Comparison of ENCODE assay signal across 1 cellular context in genomic region chr2:170715062-170715931, GRCh38.
TF ChIP-seq lines count a peak whose summit lies in the region.

Gene SP5, plus strand, starts transcription at chr2:170715337. Its CDS starts 176 bp downstream, at chr2:170715513.

TF ChIP-seq in HepG2, 621 proteins besides CTCF, POLR2A, EP300 and RAD21 (continued from another document and continues in another):
- TF ChIP-seq, protein P1, sequence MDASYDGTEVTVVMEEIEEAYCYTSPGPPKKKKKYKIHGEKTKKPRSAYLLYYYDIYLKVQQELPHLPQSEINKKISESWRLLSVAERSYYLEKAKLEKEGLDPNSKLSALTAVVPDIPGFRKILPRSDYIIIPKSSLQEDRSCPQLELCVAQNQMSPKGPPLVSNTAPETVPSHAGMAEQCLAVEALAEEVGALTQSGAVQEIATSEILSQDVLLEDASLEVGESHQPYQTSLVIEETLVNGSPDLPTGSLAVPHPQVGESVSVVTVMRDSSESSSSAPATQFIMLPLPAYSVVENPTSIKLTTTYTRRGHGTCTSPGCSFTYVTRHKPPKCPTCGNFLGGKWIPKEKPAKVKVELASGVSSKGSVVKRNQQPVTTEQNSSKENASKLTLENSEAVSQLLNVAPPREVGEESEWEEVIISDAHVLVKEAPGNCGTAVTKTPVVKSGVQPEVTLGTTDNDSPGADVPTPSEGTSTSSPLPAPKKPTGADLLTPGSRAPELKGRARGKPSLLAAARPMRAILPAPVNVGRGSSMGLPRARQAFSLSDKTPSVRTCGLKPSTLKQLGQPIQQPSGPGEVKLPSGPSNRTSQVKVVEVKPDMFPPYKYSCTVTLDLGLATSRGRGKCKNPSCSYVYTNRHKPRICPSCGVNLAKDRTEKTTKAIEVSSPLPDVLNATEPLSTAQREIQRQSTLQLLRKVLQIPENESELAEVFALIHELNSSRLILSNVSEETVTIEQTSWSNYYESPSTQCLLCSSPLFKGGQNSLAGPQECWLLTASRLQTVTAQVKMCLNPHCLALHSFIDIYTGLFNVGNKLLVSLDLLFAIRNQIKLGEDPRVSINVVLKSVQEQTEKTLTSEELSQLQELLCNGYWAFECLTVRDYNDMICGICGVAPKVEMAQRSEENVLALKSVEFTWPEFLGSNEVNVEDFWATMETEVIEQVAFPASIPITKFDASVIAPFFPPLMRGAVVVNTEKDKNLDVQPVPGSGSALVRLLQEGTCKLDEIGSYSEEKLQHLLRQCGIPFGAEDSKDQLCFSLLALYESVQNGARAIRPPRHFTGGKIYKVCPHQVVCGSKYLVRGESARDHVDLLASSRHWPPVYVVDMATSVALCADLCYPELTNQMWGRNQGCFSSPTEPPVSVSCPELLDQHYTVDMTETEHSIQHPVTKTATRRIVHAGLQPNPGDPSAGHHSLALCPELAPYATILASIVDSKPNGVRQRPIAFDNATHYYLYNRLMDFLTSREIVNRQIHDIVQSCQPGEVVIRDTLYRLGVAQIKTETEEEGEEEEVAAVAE (CRISPR knock-in tag; IDR thresholded peaks at IDR 0.05; ENCODE audit: borderline replicate concordance) = no peak
- TF ChIP-seq, protein P2, sequence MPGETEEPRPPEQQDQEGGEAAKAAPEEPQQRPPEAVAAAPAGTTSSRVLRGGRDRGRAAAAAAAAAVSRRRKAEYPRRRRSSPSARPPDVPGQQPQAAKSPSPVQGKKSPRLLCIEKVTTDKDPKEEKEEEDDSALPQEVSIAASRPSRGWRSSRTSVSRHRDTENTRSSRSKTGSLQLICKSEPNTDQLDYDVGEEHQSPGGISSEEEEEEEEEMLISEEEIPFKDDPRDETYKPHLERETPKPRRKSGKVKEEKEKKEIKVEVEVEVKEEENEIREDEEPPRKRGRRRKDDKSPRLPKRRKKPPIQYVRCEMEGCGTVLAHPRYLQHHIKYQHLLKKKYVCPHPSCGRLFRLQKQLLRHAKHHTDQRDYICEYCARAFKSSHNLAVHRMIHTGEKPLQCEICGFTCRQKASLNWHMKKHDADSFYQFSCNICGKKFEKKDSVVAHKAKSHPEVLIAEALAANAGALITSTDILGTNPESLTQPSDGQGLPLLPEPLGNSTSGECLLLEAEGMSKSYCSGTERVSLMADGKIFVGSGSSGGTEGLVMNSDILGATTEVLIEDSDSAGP (CRISPR knock-in tag; IDR thresholded peaks at IDR 0.05; ENCODE audit: borderline replicate concordance) = peak; percentile 92
- no peak; the same call in 1 of the 2 replicates for TF ChIP-seq ZNF430 (CRISPR knock-in tag; IDR thresholded peaks at IDR 0.05)
- TF ChIP-seq ZNF496 (CRISPR knock-in tag; IDR thresholded peaks at IDR 0.05; ENCODE audit: insufficient replicate concordance) = no peak
- peak; percentile 59 for TF ChIP-seq ZNF547 (CRISPR knock-in tag; IDR thresholded peaks at IDR 0.05)
- no peak for TF ChIP-seq HNF4G (IDR thresholded peaks at IDR 0.05; ENCODE audit: borderline replicate concordance, low read depth, low read length)
- TF ChIP-seq HNF4G (CRISPR knock-in tag; IDR thresholded peaks at IDR 0.05; ENCODE audit: borderline replicate concordance, low read depth) = no peak
- TF ChIP-seq TBP (CRISPR knock-in tag; IDR thresholded peaks at IDR 0.05) = no peak
- TF ChIP-seq SALL1 (CRISPR knock-in tag; IDR thresholded peaks at IDR 0.05) = peak; percentile 91
- no peak; the same call in 1 of the 2 replicates for TF ChIP-seq GTF2F1 (IDR thresholded peaks at IDR 0.05; ENCODE audit: low read length)
- TF ChIP-seq POGK (CRISPR knock-in tag; conservative IDR thresholded peaks at IDR 0.05) = peak; percentile 28; the same call in 1 of the 2 replicates
- peak; percentile 73; the same call in 1 of the 2 replicates for TF ChIP-seq PAF1 (CRISPR knock-in tag; IDR thresholded peaks at IDR 0.05)
- no peak for TF ChIP-seq TRAFD1 (CRISPR knock-in tag; IDR thresholded peaks at IDR 0.05; ENCODE audit: borderline replicate concordance)
- TF ChIP-seq ZBTB3 (CRISPR knock-in tag; IDR thresholded peaks at IDR 0.05; ENCODE audit: borderline replicate concordance, low read depth) = peak; percentile 87; the same call in 1 of the 2 replicates
- TF ChIP-seq, protein P3, sequence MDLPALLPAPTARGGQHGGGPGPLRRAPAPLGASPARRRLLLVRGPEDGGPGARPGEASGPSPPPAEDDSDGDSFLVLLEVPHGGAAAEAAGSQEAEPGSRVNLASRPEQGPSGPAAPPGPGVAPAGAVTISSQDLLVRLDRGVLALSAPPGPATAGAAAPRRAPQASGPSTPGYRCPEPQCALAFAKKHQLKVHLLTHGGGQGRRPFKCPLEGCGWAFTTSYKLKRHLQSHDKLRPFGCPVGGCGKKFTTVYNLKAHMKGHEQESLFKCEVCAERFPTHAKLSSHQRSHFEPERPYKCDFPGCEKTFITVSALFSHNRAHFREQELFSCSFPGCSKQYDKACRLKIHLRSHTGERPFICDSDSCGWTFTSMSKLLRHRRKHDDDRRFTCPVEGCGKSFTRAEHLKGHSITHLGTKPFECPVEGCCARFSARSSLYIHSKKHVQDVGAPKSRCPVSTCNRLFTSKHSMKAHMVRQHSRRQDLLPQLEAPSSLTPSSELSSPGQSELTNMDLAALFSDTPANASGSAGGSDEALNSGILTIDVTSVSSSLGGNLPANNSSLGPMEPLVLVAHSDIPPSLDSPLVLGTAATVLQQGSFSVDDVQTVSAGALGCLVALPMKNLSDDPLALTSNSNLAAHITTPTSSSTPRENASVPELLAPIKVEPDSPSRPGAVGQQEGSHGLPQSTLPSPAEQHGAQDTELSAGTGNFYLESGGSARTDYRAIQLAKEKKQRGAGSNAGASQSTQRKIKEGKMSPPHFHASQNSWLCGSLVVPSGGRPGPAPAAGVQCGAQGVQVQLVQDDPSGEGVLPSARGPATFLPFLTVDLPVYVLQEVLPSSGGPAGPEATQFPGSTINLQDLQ (CRISPR knock-in tag; IDR thresholded peaks at IDR 0.05) = peak; percentile 88
- TF ChIP-seq ZNF10 (CRISPR knock-in tag; IDR thresholded peaks at IDR 0.05; ENCODE audit: borderline replicate concordance, low read depth) = no peak
- TF ChIP-seq CHD2 (IDR thresholded peaks at IDR 0.05; ENCODE audit: low read depth, low read length) = peak; percentile 19; the same call in 1 of the 2 replicates
- TF ChIP-seq MXD4 (CRISPR knock-in tag; IDR thresholded peaks at IDR 0.05) = no peak; the same call in 1 of the 2 replicates
- TF ChIP-seq ZHX1 (CRISPR knock-in tag; IDR thresholded peaks at IDR 0.05; ENCODE audit: low read depth) = peak; percentile 88
- TF ChIP-seq, protein P4, sequence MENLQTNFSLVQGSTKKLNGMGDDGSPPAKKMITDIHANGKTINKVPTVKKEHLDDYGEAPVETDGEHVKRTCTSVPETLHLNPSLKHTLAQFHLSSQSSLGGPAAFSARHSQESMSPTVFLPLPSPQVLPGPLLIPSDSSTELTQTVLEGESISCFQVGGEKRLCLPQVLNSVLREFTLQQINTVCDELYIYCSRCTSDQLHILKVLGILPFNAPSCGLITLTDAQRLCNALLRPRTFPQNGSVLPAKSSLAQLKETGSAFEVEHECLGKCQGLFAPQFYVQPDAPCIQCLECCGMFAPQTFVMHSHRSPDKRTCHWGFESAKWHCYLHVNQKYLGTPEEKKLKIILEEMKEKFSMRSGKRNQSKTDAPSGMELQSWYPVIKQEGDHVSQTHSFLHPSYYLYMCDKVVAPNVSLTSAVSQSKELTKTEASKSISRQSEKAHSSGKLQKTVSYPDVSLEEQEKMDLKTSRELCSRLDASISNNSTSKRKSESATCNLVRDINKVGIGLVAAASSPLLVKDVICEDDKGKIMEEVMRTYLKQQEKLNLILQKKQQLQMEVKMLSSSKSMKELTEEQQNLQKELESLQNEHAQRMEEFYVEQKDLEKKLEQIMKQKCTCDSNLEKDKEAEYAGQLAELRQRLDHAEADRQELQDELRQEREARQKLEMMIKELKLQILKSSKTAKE (CRISPR knock-in tag; IDR thresholded peaks at IDR 0.05; ENCODE audit: borderline replicate concordance) = peak; percentile 79
- TF ChIP-seq ZSCAN25 (CRISPR knock-in tag; IDR thresholded peaks at IDR 0.05) = 0 out of 2 replicates have a peak, but pooled peaks have one; percentile 34
- TF ChIP-seq NFIB (CRISPR knock-in tag; IDR thresholded peaks at IDR 0.05; ENCODE audit: borderline replicate concordance) = peak; percentile 75; the same call in 1 of the 2 replicates
- TF ChIP-seq, protein P5, sequence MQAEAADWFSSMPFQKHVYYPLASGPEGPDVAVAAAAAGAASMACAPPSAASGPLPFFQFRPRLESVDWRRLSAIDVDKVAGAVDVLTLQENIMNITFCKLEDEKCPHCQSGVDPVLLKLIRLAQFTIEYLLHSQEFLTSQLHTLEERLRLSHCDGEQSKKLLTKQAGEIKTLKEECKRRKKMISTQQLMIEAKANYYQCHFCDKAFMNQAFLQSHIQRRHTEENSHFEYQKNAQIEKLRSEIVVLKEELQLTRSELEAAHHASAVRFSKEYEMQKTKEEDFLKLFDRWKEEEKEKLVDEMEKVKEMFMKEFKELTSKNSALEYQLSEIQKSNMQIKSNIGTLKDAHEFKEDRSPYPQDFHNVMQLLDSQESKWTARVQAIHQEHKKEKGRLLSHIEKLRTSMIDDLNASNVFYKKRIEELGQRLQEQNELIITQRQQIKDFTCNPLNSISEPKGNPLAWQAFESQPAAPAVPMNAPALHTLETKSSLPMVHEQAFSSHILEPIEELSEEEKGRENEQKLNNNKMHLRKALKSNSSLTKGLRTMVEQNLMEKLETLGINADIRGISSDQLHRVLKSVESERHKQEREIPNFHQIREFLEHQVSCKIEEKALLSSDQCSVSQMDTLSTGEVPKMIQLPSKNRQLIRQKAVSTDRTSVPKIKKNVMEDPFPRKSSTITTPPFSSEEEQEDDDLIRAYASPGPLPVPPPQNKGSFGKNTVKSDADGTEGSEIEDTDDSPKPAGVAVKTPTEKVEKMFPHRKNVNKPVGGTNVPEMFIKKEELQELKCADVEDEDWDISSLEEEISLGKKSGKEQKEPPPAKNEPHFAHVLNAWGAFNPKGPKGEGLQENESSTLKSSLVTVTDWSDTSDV (CRISPR knock-in tag; IDR thresholded peaks at IDR 0.05) = peak; percentile 66; the same call in 1 of the 2 replicates
- TF ChIP-seq KLF13 (CRISPR knock-in tag; IDR thresholded peaks at IDR 0.05) = no peak
- TF ChIP-seq NFATC3 (CRISPR knock-in tag; IDR thresholded peaks at IDR 0.05) = no peak
- TF ChIP-seq ZNF740 (CRISPR knock-in tag; IDR thresholded peaks at IDR 0.05) = peak; percentile 31
- TF ChIP-seq ZNF552 (CRISPR knock-in tag; IDR thresholded peaks at IDR 0.05; ENCODE audit: borderline replicate concordance) = no peak; the same call in 1 of the 2 replicates
- peak; percentile 98 for TF ChIP-seq FLYWCH1 (CRISPR knock-in tag; IDR thresholded peaks at IDR 0.05)
- TF ChIP-seq TP53 (CRISPR knock-in tag; conservative IDR thresholded peaks at IDR 0.05) = no peak
